14 cellular contexts compared by ENCODE assay signal in the genomic region with DNA sequence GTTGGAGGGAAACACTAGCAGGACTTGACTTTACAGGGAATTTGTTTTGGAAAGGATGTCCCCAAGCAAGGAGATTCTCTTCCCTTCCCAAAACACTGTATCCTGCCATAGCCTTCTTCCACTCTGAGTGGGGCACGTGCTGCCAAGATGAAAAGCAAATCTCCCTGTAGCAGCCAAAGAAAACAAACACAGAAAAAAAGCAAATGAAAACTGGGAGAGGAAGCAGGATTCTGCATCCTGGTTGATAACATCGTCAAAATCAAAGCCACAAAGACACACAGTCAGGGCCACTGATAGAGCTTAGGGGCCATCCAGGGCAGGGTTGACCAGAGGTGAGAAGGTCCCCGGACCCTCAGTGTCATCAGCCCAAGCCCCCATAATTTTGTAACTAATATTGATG. TPM values are rescaled to one million over a fixed set of nuclear protein-coding genes. Genes with fewer than 3 reads are reported as not detected.
DNase-seq lines count a peak whose midpoint lies in the region; ATAC-seq and TF ChIP-seq lines count a peak whose summit lies in the region.
"Had no signal": no experiment of that assay in that cellular context is flagged by ENCODE, and none has a peak within 500 bp of the region (broad histone marks: within the 10 kb centered on the region; RNA-seq: fewer than 3 reads in every experiment).

No MANE protein-coding gene starts in this region.

- peak overlapping the region; percentile 14 for H3K27ac Mint-ChIP-seq in activated T-cell treated with anti-CD3 and anti-CD28 coated beads, Interleukin-2, amount 50 U/mL, for 24 hours
- no peak overlapping the region for H3K27ac Mint-ChIP-seq in activated CD8-positive, alpha-beta memory T cell treated with anti-CD3 and anti-CD28 coated beads, Interleukin-2, amount 10 ng/mL, durations not matched to agents 7 days and 5 days
- H3K27ac Mint-ChIP-seq in CD8-positive, alpha-beta T cell: no peak overlapping the region

- no peaks in the 10 kb centered on the region for H3K27me3 ChIP-seq in vagina
- no peaks in the 10 kb centered on the region for H3K27me3 ChIP-seq in CD8-positive, alpha-beta T cell (ENCODE audit: insufficient read depth, low read length)

- TF ChIP-seq POLR2A in vagina (IDR thresholded peaks at IDR 0.05): no peak

- H3K27me3 Mint-ChIP-seq in activated T-cell treated with anti-CD3 and anti-CD28 coated beads, Interleukin-2, amount 50 U/mL, for 24 hours: no peaks in the 10 kb centered on the region
- H3K27me3 Mint-ChIP-seq in activated CD8-positive, alpha-beta memory T cell treated with anti-CD3 and anti-CD28 coated beads, Interleukin-2, amount 10 ng/mL, durations not matched to agents 7 days and 5 days: peaks cover 2% of the 10 kb centered on the region
- no peaks in the 10 kb centered on the region for H3K27me3 Mint-ChIP-seq in CD8-positive, alpha-beta T cell (ENCODE audit: low read depth)

- H3K27ac ChIP-seq in coronary artery: peak overlapping the region; percentile 71 to 86
- H3K27ac ChIP-seq in vagina: peak overlapping the region; percentile 17
- H3K27ac ChIP-seq in CD8-positive, alpha-beta T cell (ENCODE audit: low read depth, low read length): no peak overlapping the region

- H3K9me3 ChIP-seq in vagina: no peaks in the 10 kb centered on the region
- no peaks in the 10 kb centered on the region for H3K9me3 ChIP-seq in CD8-positive, alpha-beta T cell (ENCODE audit: low read length)
- H3K9me3 ChIP-seq: HAP-1 had no signal

- POLR2A ChIA-PET in CD8-positive, alpha-beta T cell (lab: Charles Lee): no interaction called here

- H3K4me3 Mint-ChIP-seq in activated T-cell treated with anti-CD3 and anti-CD28 coated beads, Interleukin-2, amount 50 U/mL, for 24 hours: no peak overlapping the region
- H3K4me3 Mint-ChIP-seq in activated CD8-positive, alpha-beta memory T cell treated with anti-CD3 and anti-CD28 coated beads, Interleukin-2, amount 10 ng/mL, durations not matched to agents 7 days and 5 days: no peak overlapping the region
- H3K4me3 Mint-ChIP-seq in CD8-positive, alpha-beta T cell: no peak overlapping the region

- peaks cover 10% of the 10 kb centered on the region for H3K4me1 Mint-ChIP-seq in activated T-cell treated with anti-CD3 and anti-CD28 coated beads, Interleukin-2, amount 50 U/mL, for 24 hours (ENCODE audit: low read depth)
- peaks cover 9% of the 10 kb centered on the region for H3K4me1 Mint-ChIP-seq in activated CD8-positive, alpha-beta memory T cell treated with anti-CD3 and anti-CD28 coated beads, Interleukin-2, amount 10 ng/mL, durations not matched to agents 7 days and 5 days
- peaks cover 16% of the 10 kb centered on the region for H3K4me1 Mint-ChIP-seq in CD8-positive, alpha-beta T cell (ENCODE audit: low read depth)

- peak overlapping the region; percentile 55 for H3K4me3 ChIP-seq in coronary artery
- no peak overlapping the region for H3K4me3 ChIP-seq in vagina
- H3K4me3 ChIP-seq in CD8-positive, alpha-beta T cell (ENCODE audit: low read depth, low read length): no peak overlapping the region
- H3K4me3 ChIP-seq: HAP-1 had no signal

- ATAC-seq in activated CD8-positive, alpha-beta memory T cell treated with anti-CD3 and anti-CD28 coated beads, Interleukin-2, amount 10 ng/mL, durations not matched to agents 7 days and 5 days: no peak
- ATAC-seq in GM18517 (IDR thresholded peaks at IDR 0.05; ENCODE audit: unreplicated experiment): no peak
- no peak for ATAC-seq in CD8-positive, alpha-beta T cell

- DNase-seq in activated T-cell treated with anti-CD3 and anti-CD28 coated beads, Interleukin-2, amount 50 U/mL, for 24 hours: no peak
- DNase-seq in activated T-cell treated with anti-CD3 and anti-CD28 coated beads, Interleukin-2, amount 50 U/mL, for 48 hours: no peak
- DNase-seq in coronary artery (ENCODE audit: low spot score) (no peak), lung microvascular endothelial cell (ENCODE audit: low read depth in 2 of 2) (peak; percentile 53 to 78), vagina (ENCODE audit: extremely low spot score in 2 of 2) (no peak)
- no peak for DNase-seq in activated CD8-positive, alpha-beta memory T cell treated with anti-CD3 and anti-CD28 coated beads, Interleukin-2, amount 10 ng/mL, durations not matched to agents 7 days and 5 days
- DNase-seq in CD8-positive, alpha-beta T cell: no peak
- DNase-seq: DMS79 treated with DMSO at 0.1 percent for 48 hours; effector CD4-positive, alpha-beta T cell; hypothalamus; KG1; T-helper 9 cell had no signal

- TF ChIP-seq CTCF in coronary artery (IDR thresholded peaks at IDR 0.05) (no peak), vagina (IDR thresholded peaks at IDR 0.05) (no peak)
- TF ChIP-seq CTCF in CD8-positive, alpha-beta T cell (IDR thresholded peaks at IDR 0.05): no peak

- H3K4me1 ChIP-seq in vagina: no peaks in the 10 kb centered on the region
- peaks cover 11% of the 10 kb centered on the region for H3K4me1 ChIP-seq in CD8-positive, alpha-beta T cell (ENCODE audit: insufficient read depth, low read length)

- H3K36me3 ChIP-seq in vagina: no peaks in the 10 kb centered on the region
- no peaks in the 10 kb centered on the region for H3K36me3 ChIP-seq in CD8-positive, alpha-beta T cell (ENCODE audit: insufficient read depth, low read length)
- H3K36me3 ChIP-seq: HAP-1 had no signal

- H3K9me3 Mint-ChIP-seq in activated T-cell treated with anti-CD3 and anti-CD28 coated beads, Interleukin-2, amount 50 U/mL, for 24 hours: no peaks in the 10 kb centered on the region
- H3K9me3 Mint-ChIP-seq in activated CD8-positive, alpha-beta memory T cell treated with anti-CD3 and anti-CD28 coated beads, Interleukin-2, amount 10 ng/mL, durations not matched to agents 7 days and 5 days (ENCODE audit: low read depth): no peaks in the 10 kb centered on the region
- H3K9me3 Mint-ChIP-seq in CD8-positive, alpha-beta T cell: no peaks in the 10 kb centered on the region

- CTCF ChIA-PET in activated CD8-positive, alpha-beta memory T cell treated with anti-CD3 and anti-CD28 coated beads, Interleukin-2, amount 10 ng/mL, durations not matched to agents 7 days and 5 days (lab: Charles Lee): interaction anchor here (1.8 to 2.7 kb wide), 2 partner anchors 40 to 53 kb away, joined by 8 to 12 read pairs; no protein-coding TSS in a partner anchor
- CTCF ChIA-PET in CD8-positive, alpha-beta T cell (lab: Charles Lee): no interaction called here

- H3K36me3 Mint-ChIP-seq in activated T-cell treated with anti-CD3 and anti-CD28 coated beads, Interleukin-2, amount 50 U/mL, for 24 hours (ENCODE audit: low read depth): no peaks in the 10 kb centered on the region
- H3K36me3 Mint-ChIP-seq in activated CD8-positive, alpha-beta memory T cell treated with anti-CD3 and anti-CD28 coated beads, Interleukin-2, amount 10 ng/mL, durations not matched to agents 7 days and 5 days: no peaks in the 10 kb centered on the region
- no peaks in the 10 kb centered on the region for H3K36me3 Mint-ChIP-seq in CD8-positive, alpha-beta T cell

- intact Hi-C loops in vagina (cut with DNase I): loop anchor here (5.0 kb wide), 1 partner anchor 40 kb away; the partner anchor contains the start of gene C1orf115
- intact Hi-C loops in CD8-positive, alpha-beta T cell (cut with DNase I, micrococcal nuclease): loop anchor here (10.0 kb wide), 1 partner anchor 547 kb away; no protein-coding TSS in a partner anchor

RNA-seq across cellular contexts. Expression of gene MTARC2, which starts 16.0 kb away (rescaled TPM):
- total RNA-seq in lung microvascular endothelial cell (8.5 and 16.5 TPM in 2 replicates), vagina (14.7 TPM)
- total RNA-seq in activated CD8-positive, alpha-beta memory T cell treated with anti-CD3 and anti-CD28 coated beads, Interleukin-2, amount 10 ng/mL, durations not matched to agents 7 days and 5 days: not detected
- total RNA-seq in CD8-positive, alpha-beta T cell: not detected

RNA-seq across cellular contexts. Expression of gene C1orf115, which starts 42.0 kb away (rescaled TPM):
- total RNA-seq in lung microvascular endothelial cell (44.2 and 92.7 TPM in 2 replicates), vagina (11.0 TPM)
- under 1 TPM; 0.12 to 0.16 TPM for total RNA-seq in activated CD8-positive, alpha-beta memory T cell treated with anti-CD3 and anti-CD28 coated beads, Interleukin-2, amount 10 ng/mL, durations not matched to agents 7 days and 5 days
- total RNA-seq in CD8-positive, alpha-beta T cell: under 1 TPM; 0.16 to 0.28 TPM

RNA-seq across cellular contexts. Expression of gene MTARC1, which starts 54.6 kb away (rescaled TPM):
- 0.99 and 2.2 TPM in 2 replicates for total RNA-seq in lung microvascular endothelial cell
- 9.6 TPM for total RNA-seq in vagina
- total RNA-seq in activated CD8-positive, alpha-beta memory T cell treated with anti-CD3 and anti-CD28 coated beads, Interleukin-2, amount 10 ng/mL, durations not matched to agents 7 days and 5 days: not detected
- not detected for total RNA-seq in CD8-positive, alpha-beta T cell

Comparison
In these comparisons a context has a peak if more than half of its experiments do, and no peak if none do; other contexts are left out.
1. DNase-seq: peak in lung microvascular endothelial cell (2 of 2); none in activated T-cell treated with anti-CD3 and anti-CD28 coated beads, Interleukin-2, amount 50 U/mL, for 24 hours (single experiment), activated T-cell treated with anti-CD3 and anti-CD28 coated beads, Interleukin-2, amount 50 U/mL, for 48 hours (0 of 2), coronary artery (single experiment), vagina (0 of 2), activated CD8-positive, alpha-beta memory T cell treated with anti-CD3 and anti-CD28 coated beads, Interleukin-2, amount 10 ng/mL, durations not matched to agents 7 days and 5 days (single experiment) and CD8-positive, alpha-beta T cell (0 of 7).